Comparison of ENCODE assay signal across 8 cellular contexts in genomic region chr7:143288836-143289235, GRCh38. TPM values are rescaled to one million over a fixed set of nuclear protein-coding genes. Genes with fewer than 3 reads are reported as not detected.
DNase-seq lines count a peak whose midpoint lies in the region; ATAC-seq and TF ChIP-seq lines count a peak whose summit lies in the region.

No MANE protein-coding gene starts in this region.

- DNase-seq in DND-41 (no peak), HT-29 (ENCODE audit: low spot score) (peak; percentile 53), body of pancreas (no peak), mesenchymal stem cell (peak; percentile 42), NCI-H1048 (lab: John Stamatoyannopoulos, UW) (no peak)

- H4K91ac ChIP-seq in mesenchymal stem cell (ENCODE audit: low read length) = no peak overlapping the region

- H3K9ac ChIP-seq in DND-41 (ENCODE audit: low read depth, low read length) (peak overlapping the region; percentile 78), mesenchymal stem cell (ENCODE audit: low read length) (peak overlapping the region; percentile 93)

- H2BK15ac ChIP-seq in mesenchymal stem cell (ENCODE audit: low read depth, poor library complexity, severe bottlenecking) = no peak overlapping the region

- H3K4me2 ChIP-seq in DND-41 (ENCODE audit: insufficient read depth, low read length) (peak overlapping the region; percentile 77), mesenchymal stem cell (ENCODE audit: low read length, poor library complexity, severe bottlenecking) (peak overlapping the region; percentile 64)

- H3K27me3 ChIP-seq in DND-41 (ENCODE audit: insufficient read depth, low read length, poor library complexity) (no peaks in the 10 kb centered on the region), body of pancreas (no peaks in the 10 kb centered on the region), mesenchymal stem cell (ENCODE audit: control insufficient read depth in 1 of 2, insufficient read depth in 1 of 2, low read length in 2 of 2) (no peaks in the 10 kb centered on the region)

- H2AK5ac ChIP-seq in mesenchymal stem cell (ENCODE audit: low read length, severe bottlenecking) = peak overlapping the region; percentile 45

- H2AFZ ChIP-seq in DND-41 (ENCODE audit: low read depth, low read length) (peak overlapping the region; percentile 68), mesenchymal stem cell (ENCODE audit: low read depth, low read length) (no peak overlapping the region)

- H3K23ac ChIP-seq in mesenchymal stem cell (ENCODE audit: low read length in 2 of 2) = no peak overlapping the region

- H3K36me3 ChIP-seq in DND-41 (ENCODE audit: insufficient read depth, low read length) (peaks cover 44% of the 10 kb centered on the region), body of pancreas (replicated peaks in 1 of 2; ENCODE audit: insufficient read depth in 1 of 2, low read depth in 2 of 2) (peaks cover 0 to 20% of the 10 kb centered on the region in 2 donors), mesenchymal stem cell (ENCODE audit: control insufficient read depth in 1 of 2, insufficient read depth in 2 of 2, low read depth in 1 of 2, low read length in 2 of 2) (peaks cover 21 to 28% of the 10 kb centered on the region in 2 experiments)

- no peak overlapping the region for H3K14ac ChIP-seq in mesenchymal stem cell (ENCODE audit: low read length in 2 of 2)

- H3K79me1 ChIP-seq in mesenchymal stem cell (replicated peaks; ENCODE audit: low read length, poor library complexity, severe bottlenecking) = peaks cover 12% of the 10 kb centered on the region

- intact Hi-C loops in body of pancreas (cut with DNase I) = no loop called here

- H3K79me2 ChIP-seq in DND-41 (ENCODE audit: insufficient read depth, low read length) = peaks cover 62% of the 10 kb centered on the region

- no peak for ATAC-seq in DND-41 (ENCODE audit: insufficient read depth, low read depth)
- ATAC-seq in body of pancreas = no peak
- no peak for ATAC-seq in HG03469 (IDR thresholded peaks at IDR 0.05; ENCODE audit: unreplicated experiment)
- ATAC-seq in HG02678 (IDR thresholded peaks at IDR 0.05; ENCODE audit: unreplicated experiment) = no peak
- no peak for ATAC-seq in GM18858 (IDR thresholded peaks at IDR 0.05; ENCODE audit: unreplicated experiment)

- H2BK5ac ChIP-seq in mesenchymal stem cell (ENCODE audit: low read depth, low read length, poor library complexity, severe bottlenecking) = no peak overlapping the region

- H3K27ac ChIP-seq in DND-41 (ENCODE audit: low read length) (peak overlapping the region; percentile 92), body of pancreas (peak overlapping the region; percentile 55 to 83 (median 73)), mesenchymal stem cell (ENCODE audit: low read length, poor library complexity, severe bottlenecking) (peak overlapping the region; percentile 79)

- TF ChIP-seq CTCF in DND-41 (IDR thresholded peaks at IDR 0.05; ENCODE audit: borderline replicate concordance, extremely low read depth, low read length, poor library complexity, severe bottlenecking) = no peak
- TF ChIP-seq CTCF in body of pancreas (IDR thresholded peaks at IDR 0.05) = no peak

- H3K18ac ChIP-seq in mesenchymal stem cell (ENCODE audit: low read depth in 1 of 2, low read length in 2 of 2) = peak overlapping the region in 1 of 2 experiments; percentile 94

- H4K20me1 ChIP-seq in DND-41 (ENCODE audit: insufficient read depth, low read length) = peaks cover 36% of the 10 kb centered on the region

- H3K9me3 ChIP-seq in DND-41 (ENCODE audit: insufficient read depth, low read length, severe bottlenecking) (no peaks in the 10 kb centered on the region), body of pancreas (no peaks in the 10 kb centered on the region), mesenchymal stem cell (ENCODE audit: control insufficient read depth, low read length) (no peaks in the 10 kb centered on the region)

- peak overlapping the region in 1 of 2 experiments; percentile 65 for H3K4ac ChIP-seq in mesenchymal stem cell (ENCODE audit: low read depth in 1 of 2, low read length in 2 of 2)

- H2BK120ac ChIP-seq in mesenchymal stem cell (ENCODE audit: low read depth, low read length) = peak overlapping the region; percentile 71

- peaks cover 52% of the 10 kb centered on the region for H3K4me1 ChIP-seq in DND-41 (ENCODE audit: insufficient read depth, low read length)
- H3K4me1 ChIP-seq in body of pancreas = peaks cover 39% of the 10 kb centered on the region
- H3K4me1 ChIP-seq in mesenchymal stem cell (ENCODE audit: control insufficient read depth, insufficient read depth, low read depth, low read length) = peaks cover 19% of the 10 kb centered on the region

- 3% methylated on average over 11 of the region's 11 CpGs for WGBS in body of pancreas, 2 donors
- 0% methylated on average over 8 of the region's 11 CpGs for WGBS in mesenchymal stem cell

- H4K8ac ChIP-seq in mesenchymal stem cell (ENCODE audit: low read length) = no peak overlapping the region

- TF ChIP-seq POLR2A in body of pancreas (IDR thresholded peaks at IDR 0.05) = no peak

- no peak overlapping the region for H2BK12ac ChIP-seq in mesenchymal stem cell (ENCODE audit: low read length in 2 of 2)

- H3K4me3 ChIP-seq in DND-41 (ENCODE audit: low read depth in 1 of 2, low read length in 2 of 2) (peak overlapping the region; percentile 67 to 87), body of pancreas (peak overlapping the region; percentile 36 to 66), mesenchymal stem cell (ENCODE audit: insufficient read depth in 1 of 2, low read depth in 1 of 2, low read length in 2 of 2) (peak overlapping the region; percentile 83 to 87)

RNA-seq across cellular contexts. Expression of gene CASP2, which starts 0.7 kb away (rescaled TPM):
- total RNA-seq in HT-29 (2014; rRNA removed; shearing (Covaris generic)) = 26.6 and 27.7 TPM in 2 replicates
- 1 to 10 TPM; 4.6 to 9.3 TPM for total RNA-seq in body of pancreas
- 16.3 TPM for polyA plus RNA-seq in mesenchymal stem cell (2013, experiment 1 of 2)
- polyA plus RNA-seq in mesenchymal stem cell (2013, experiment 2 of 2) = 16.3 TPM

RNA-seq across cellular contexts. Expression of gene TMEM139, which starts 4.1 kb away (rescaled TPM):
- 53.9 and 79.7 TPM in 2 replicates for total RNA-seq in HT-29 (2014; rRNA removed; shearing (Covaris generic))
- total RNA-seq in body of pancreas = 10 to 100 TPM; 13.2 to 23.9 TPM
- 0.10 TPM for polyA plus RNA-seq in mesenchymal stem cell (2013, experiment 1 of 2)
- polyA plus RNA-seq in mesenchymal stem cell (2013, experiment 2 of 2) = 0.10 TPM

RNA-seq across cellular contexts. Expression of gene GSTK1, which starts 25.6 kb away (rescaled TPM):
- total RNA-seq in HT-29 (2014; rRNA removed; shearing (Covaris generic)) = 298 and 301 TPM in 2 replicates
- 100 to 1,000 TPM in 1 of 2 donors, 10 to 100 TPM in 1; 75.8 to 109 TPM for total RNA-seq in body of pancreas
- 161 TPM for polyA plus RNA-seq in mesenchymal stem cell (2013, experiment 1 of 2)
- 158 TPM for polyA plus RNA-seq in mesenchymal stem cell (2013, experiment 2 of 2)

RNA-seq across cellular contexts. Expression of gene CLCN1, which starts 27.1 kb away (rescaled TPM):
- total RNA-seq in HT-29 (2014; rRNA removed; shearing (Covaris generic)) = 2.8 and 3.0 TPM in 2 replicates
- total RNA-seq in body of pancreas = not detected
- polyA plus RNA-seq in mesenchymal stem cell (2013, experiment 1 of 2) = 0.03 TPM
- polyA plus RNA-seq in mesenchymal stem cell (2013, experiment 2 of 2) = 0.01 TPM

Comparison
In these comparisons a context has a peak if more than half of its experiments do, and no peak if none do; other contexts are left out.
1. DNase-seq: peak in HT-29 (single experiment) and mesenchymal stem cell (single experiment); none in DND-41 (single experiment), body of pancreas (0 of 4) and NCI-H1048 (single experiment).
2. Peak in every context shown above with its lines, with median percentiles within 50 percentile points of each other: H3K27ac ChIP-seq and H3K4me3 ChIP-seq.